12 cellular contexts compared by ENCODE assay signal in genomic region chr7:137462847-137463246, GRCh38.
"Had no signal": no experiment of that assay in that cellular context is flagged by ENCODE, and none has a peak within 500 bp of the region (broad histone marks: within the 10 kb centered on the region; RNA-seq: fewer than 3 reads in every experiment).

No MANE protein-coding gene starts in this region.

- H3K4me1 Mint-ChIP-seq: central memory CD8-positive, alpha-beta T cell; stimulated activated effector memory CD8-positive, alpha-beta T cell treated with anti-CD3 and anti-CD28 coated beads, Interleukin-12 subunit alpha, Interleukin-12 subunit beta, amount 100 ng/mL, for 72 hours had no signal

- H3K9me3 Mint-ChIP-seq: central memory CD8-positive, alpha-beta T cell had no signal

- H3K27ac Mint-ChIP-seq: stimulated activated effector memory CD8-positive, alpha-beta T cell treated with anti-CD3 and anti-CD28 coated beads, Interleukin-12 subunit alpha, Interleukin-12 subunit beta, amount 100 ng/mL, for 72 hours had no signal

- H3K27me3 ChIP-seq: adrenal gland, hepatocyte, transverse colon had no signal

- H3K27me3 Mint-ChIP-seq: central memory CD8-positive, alpha-beta T cell had no signal

- H3K9me3 ChIP-seq: adrenal gland, left ventricle myocardium inferior, transverse colon had no signal

- FAIRE-seq: kidney had no signal

- H3K9ac ChIP-seq: parathyroid adenoma had no signal

- H3K36me3 ChIP-seq: adrenal gland, left ventricle myocardium inferior, transverse colon had no signal

- H2AFZ ChIP-seq: hepatocyte, parathyroid adenoma had no signal

- H3K27ac ChIP-seq: adrenal gland, hepatocyte, left ventricle myocardium inferior, parathyroid adenoma, transverse colon had no signal

- H3K36me3 Mint-ChIP-seq: stimulated activated effector memory CD8-positive, alpha-beta T cell treated with anti-CD3 and anti-CD28 coated beads, Interleukin-12 subunit alpha, Interleukin-12 subunit beta, amount 100 ng/mL, for 72 hours had no signal

- ATAC-seq: stimulated activated effector memory CD8-positive, alpha-beta T cell treated with anti-CD3 and anti-CD28 coated beads, Interleukin-12 subunit alpha, Interleukin-12 subunit beta, amount 100 ng/mL, for 72 hours had no signal

- H3K4me1 ChIP-seq: left ventricle myocardium inferior, transverse colon had no signal

- H3K4me3 ChIP-seq: adrenal gland, hepatocyte, left ventricle myocardium inferior, transverse colon had no signal

- H3K79me2 ChIP-seq: hepatocyte, parathyroid adenoma had no signal

- DNase-seq: activated CD4-positive, CD25-positive, alpha-beta regulatory T cell; activated naive CD4-positive, alpha-beta T cell treated with anti-CD3 and anti-CD28 coated beads, Interleukin-2, amount 50 U/mL, for 16 hours; adrenal gland; effector memory CD4-positive, alpha-beta T cell; kidney; left ventricle myocardium inferior; transverse colon had no signal

- H3K4me2 ChIP-seq: hepatocyte had no signal

- H3K4me3 Mint-ChIP-seq: central memory CD8-positive, alpha-beta T cell; neural crest cell; stimulated activated effector memory CD8-positive, alpha-beta T cell treated with anti-CD3 and anti-CD28 coated beads, Interleukin-12 subunit alpha, Interleukin-12 subunit beta, amount 100 ng/mL, for 72 hours had no signal
